ENCODE assay signal across 11 cellular contexts in the genomic region with DNA sequence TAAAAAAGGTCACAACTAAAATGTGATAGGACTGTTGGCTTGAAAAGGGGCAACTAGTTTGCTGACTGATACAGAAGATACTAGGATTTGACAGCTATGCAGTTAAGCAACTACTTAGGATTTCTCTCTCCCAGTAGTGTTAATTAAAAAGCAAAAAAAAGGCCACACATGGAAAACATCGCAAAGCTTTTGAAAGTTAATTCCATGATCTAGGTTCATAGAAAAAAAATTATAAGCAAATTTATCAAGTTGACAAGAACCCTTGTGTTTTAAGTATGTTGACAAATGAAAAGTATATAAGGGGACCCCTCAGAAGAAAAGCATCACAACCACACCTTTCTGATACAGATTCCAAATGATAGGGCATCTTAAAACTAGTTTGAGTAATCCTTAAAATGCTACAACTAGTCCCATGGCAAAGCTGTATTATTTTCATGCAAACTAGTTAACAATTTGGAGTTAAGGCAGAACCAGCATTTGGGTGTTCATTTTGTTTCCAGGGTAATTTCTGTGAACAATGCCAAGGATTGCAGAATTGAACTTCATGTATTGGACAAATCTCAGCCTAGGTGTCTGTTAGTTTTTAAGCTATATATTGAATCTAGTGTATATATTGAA. TPM values are rescaled to one million over a fixed set of nuclear protein-coding genes. Genes with fewer than 3 reads are reported as not detected.
A peak's percentile ranks its signal among the peaks of the same experiment; 100 is the strongest.
DNase-seq lines count a peak whose midpoint lies in the region; FAIRE-seq and TF ChIP-seq lines count a peak whose summit lies in the region.
"Had no signal": no experiment of that assay in that cellular context is flagged by ENCODE, and none has a peak within 500 bp of the region (broad histone marks: within the 10 kb centered on the region; RNA-seq: fewer than 3 reads in every experiment).

No MANE protein-coding gene starts in this region.

- peak overlapping the region; percentile 43; the same call in 1 of the 2 replicates for H3K4me2 ChIP-seq in OCI-LY7 (ENCODE audit: low read length)
- no peak overlapping the region for H3K4me2 ChIP-seq in endothelial cell of umbilical vein (ENCODE audit: insufficient read depth, low read length)

- no peaks in the 10 kb centered on the region for H3K9me3 Mint-ChIP-seq in activated T-cell treated with anti-CD3 and anti-CD28 coated beads, Interleukin-2, amount 50 U/mL, for 24 hours

- no peak for FAIRE-seq in endothelial cell of umbilical vein (lab: Jason Lieb, UNC)
- FAIRE-seq: H54 had no signal

- H3K4me1 ChIP-seq in OCI-LY7 (ENCODE audit: insufficient read depth, low read length, poor library complexity, severe bottlenecking) (peaks cover 50% of the 10 kb centered on the region), endothelial cell of umbilical vein (ENCODE audit: control insufficient read depth, extremely low read depth, insufficient read depth, low read length) (peaks cover 15% of the 10 kb centered on the region), stomach (peaks cover 28 to 57% (median 40%) of the 10 kb centered on the region in 4 donors)

- H4K20me1 ChIP-seq in OCI-LY7 (ENCODE audit: insufficient read depth, low read length): peaks cover 24% of the 10 kb centered on the region; the same call in 1 of the 2 replicates
- H4K20me1 ChIP-seq in endothelial cell of umbilical vein (replicated peaks; ENCODE audit: control insufficient read depth, extremely low read depth, insufficient read depth, low read length): peaks cover 5% of the 10 kb centered on the region

- H3K79me2 ChIP-seq in OCI-LY7 (ENCODE audit: insufficient read depth, low read depth, low read length) (peaks cover 82% of the 10 kb centered on the region), endothelial cell of umbilical vein (ENCODE audit: control insufficient read depth, insufficient read depth, low read length) (peaks cover 43% of the 10 kb centered on the region)

- no peaks in the 10 kb centered on the region for H3K9me2 ChIP-seq in OCI-LY7 (ENCODE audit: insufficient read depth, low read length)

- H3K36me3 ChIP-seq in OCI-LY7 (ENCODE audit: insufficient read depth, low read length) (peaks cover 81% of the 10 kb centered on the region), endothelial cell of umbilical vein (ENCODE audit: control insufficient read depth in 2 of 2, extremely low read depth in 1 of 2, insufficient read depth in 2 of 2, low read length in 2 of 2) (peaks cover 0 to 16% of the 10 kb centered on the region in 2 experiments), stomach (peaks cover 13 to 54% (median 39%) of the 10 kb centered on the region in 4 donors)

- CTCF ChIA-PET in OCI-LY7 (lab: Charles Lee; ENCODE audit: unreplicated experiment) (no interaction called here), endothelial cell of umbilical vein (lab: Charles Lee) (interaction anchor here (0.9 to 2.5 kb wide), 6 partner anchors 12 to 192 kb away, joined by 3 to 27 read pairs (median 4); no protein-coding TSS in a partner anchor)

- H3K27ac ChIP-seq in OCI-LY7 (ENCODE audit: low read depth, low read length, poor library complexity, severe bottlenecking) (peak overlapping the region; percentile 55), endothelial cell of umbilical vein (ENCODE audit: insufficient read depth, low read depth, low read length) (no peak overlapping the region), stomach (peak overlapping the region in 3 of 5 donors; percentile 44 to 60 (median 56))

- H3K27me3 Mint-ChIP-seq in activated T-cell treated with anti-CD3 and anti-CD28 coated beads, Interleukin-2, amount 50 U/mL, for 24 hours: no peaks in the 10 kb centered on the region

- POLR2A ChIA-PET in OCI-LY7 (lab: Charles Lee): interaction anchor here (0.5 to 2.5 kb wide), 5 partner anchors 8 to 479 kb away, joined by 3 to 16 read pairs (median 4); a partner anchor contains a TSS
- POLR2A ChIA-PET in endothelial cell of umbilical vein (lab: Charles Lee): interaction anchor here (1.1 kb wide), 1 partner anchor 55 kb away, joined by 3 read pairs; no protein-coding TSS in a partner anchor

- no peak for TF ChIP-seq EP300 in stomach (IDR thresholded peaks at IDR 0.05)

- H3K4me3 Mint-ChIP-seq in activated T-cell treated with anti-CD3 and anti-CD28 coated beads, Interleukin-2, amount 50 U/mL, for 24 hours: peak overlapping the region; percentile 20

- H3K36me3 Mint-ChIP-seq in activated T-cell treated with anti-CD3 and anti-CD28 coated beads, Interleukin-2, amount 50 U/mL, for 24 hours (ENCODE audit: low read depth): peaks cover 89% of the 10 kb centered on the region

- H3K9ac ChIP-seq in endothelial cell of umbilical vein (replicated peaks; ENCODE audit: extremely low read depth, insufficient read depth, low read length): no peak overlapping the region

- no peaks in the 10 kb centered on the region for H3K9me1 ChIP-seq in endothelial cell of umbilical vein (replicated peaks; ENCODE audit: control insufficient read depth, extremely low read depth, insufficient read depth, low read length)

- peaks cover 70% of the 10 kb centered on the region for H3K4me1 Mint-ChIP-seq in activated T-cell treated with anti-CD3 and anti-CD28 coated beads, Interleukin-2, amount 50 U/mL, for 24 hours (ENCODE audit: low read depth)

- no peak for DNase-seq in activated T-cell treated with anti-CD3 and anti-CD28 coated beads, Interleukin-2, amount 50 U/mL, for 24 hours
- no peak for DNase-seq in activated T-cell treated with anti-CD3 and anti-CD28 coated beads for 4 hours
- no peak for DNase-seq in OCI-LY7 (ENCODE audit: low spot score)
- DNase-seq in endothelial cell of umbilical vein (ENCODE audit: low read depth, low spot score): no peak
- DNase-seq in stomach: no peak
- no peak for DNase-seq in T1000 (lab: John Stamatoyannopoulos, UW)
- no peak for DNase-seq in dedifferentiated amniotic fluid mesenchymal stem cell (ENCODE audit: extremely low spot score)
- DNase-seq in NCI-H146 (lab: John Stamatoyannopoulos, UW): no peak
- DNase-seq: left lung had no signal

- WGBS in stomach, 5 donors: 70 to 85% (median 73%) methylated on average over 1 of the region's 1 CpG

- H2AFZ ChIP-seq in OCI-LY7 (ENCODE audit: low read length) (no peak overlapping the region), endothelial cell of umbilical vein (ENCODE audit: low read depth, low read length) (no peak overlapping the region)

- peak overlapping the region; percentile 89 for H3K27ac Mint-ChIP-seq in activated T-cell treated with anti-CD3 and anti-CD28 coated beads, Interleukin-2, amount 50 U/mL, for 24 hours

- peak; percentile 64 for TF ChIP-seq POLR2A in endothelial cell of umbilical vein (IDR thresholded peaks at IDR 0.05; ENCODE audit: low read depth, low read length)
- no peak for TF ChIP-seq POLR2A in stomach (IDR thresholded peaks at IDR 0.05)

- H3K4me3 ChIP-seq in OCI-LY7 (ENCODE audit: low read depth, low read length, poor library complexity, severe bottlenecking) (no peak overlapping the region), endothelial cell of umbilical vein (replicated peaks in 1 of 3; ENCODE audit: insufficient read depth in 1 of 3, low read depth in 1 of 3, low read length in 3 of 3) (no peak overlapping the region), stomach (no peak overlapping the region)
- H3K4me3 ChIP-seq: left lung had no signal

- H3K9me3 ChIP-seq in OCI-LY7 (ENCODE audit: low read length): no peaks in the 10 kb centered on the region
- H3K9me3 ChIP-seq in endothelial cell of umbilical vein (replicated peaks; ENCODE audit: control insufficient read depth, insufficient read depth, low read length): no peaks in the 10 kb centered on the region
- no peaks in the 10 kb centered on the region for H3K9me3 ChIP-seq in stomach
- H3K9me3 ChIP-seq: left lung had no signal

- dilution Hi-C loops in endothelial cell of umbilical vein (cut with MboI; ENCODE audit: extremely low pct_ligation_motif_present, low sequenced_read_pairs): no loop called here

- H3K27me3 ChIP-seq in endothelial cell of umbilical vein (ENCODE audit: control insufficient read depth in 2 of 2, insufficient read depth in 2 of 2, low read length in 2 of 2): no peaks in the 10 kb centered on the region
- H3K27me3 ChIP-seq in stomach: no peaks in the 10 kb centered on the region
- H3K27me3 ChIP-seq: left lung had no signal

- BruUV-seq in OCI-LY7 (replicated peaks; lab: Mats Ljungman, UMichigan) (no TSS peak), endothelial cell of umbilical vein (replicated peaks; lab: Mats Ljungman, UMichigan) (no TSS peak)

- TF ChIP-seq CTCF in OCI-LY7 (conservative IDR thresholded peaks at IDR 0.05; ENCODE audit: low read length) (no peak), endothelial cell of umbilical vein (IDR thresholded peaks at IDR 0.05; ENCODE audit: extremely low read depth in 1 of 2, insufficient read depth in 1 of 2, low read depth in 1 of 2, low read length in 2 of 2) (no peak), stomach (IDR thresholded peaks at IDR 0.05) (no peak)

- intact Hi-C loops in OCI-LY7 (cut with micrococcal nuclease; ENCODE audit: unreplicated experiment): no loop called here
- intact Hi-C loops in endothelial cell of umbilical vein (cut with micrococcal nuclease): no loop called here
- intact Hi-C loops in stomach (cut with DNase I; ENCODE audit: low total_unique reads): no loop called here

RNA-seq across cellular contexts. Expression of a gene that starts 4.1 kb away (rescaled TPM):
- total RNA-seq in OCI-LY7 (2014; rRNA removed; shearing (Covaris generic)): 129 and 143 TPM in 2 replicates
- 198 and 210 TPM in 2 replicates for total RNA-seq in OCI-LY7 (2022)
- 77.8 and 107 TPM in 2 replicates for total RNA-seq in endothelial cell of umbilical vein
- polyA plus RNA-seq in endothelial cell of umbilical vein: 36.3 and 70.2 TPM in 2 replicates
- 75.8 and 85.8 TPM in 2 replicates for polyA plus RNA-seq in endothelial cell of umbilical vein (2011; cell fraction: cytosol; rRNA removed)
- 51.1 and 75.0 TPM in 2 replicates for polyA plus RNA-seq in endothelial cell of umbilical vein (2011; cell fraction: nucleus; rRNA removed)
- polyA plus RNA-seq in endothelial cell of umbilical vein (2012): 50.9 and 76.0 TPM in 2 replicates
- polyA minus RNA-seq in endothelial cell of umbilical vein: 31.1 and 31.6 TPM in 2 replicates
- 41.2 TPM for polyA minus RNA-seq in endothelial cell of umbilical vein (2011; cell fraction: cytosol; rRNA and poly(A)+ RNA removed)
- 28.0 and 39.0 TPM in 2 replicates for polyA minus RNA-seq in endothelial cell of umbilical vein (2011; cell fraction: nucleus; rRNA and poly(A)+ RNA removed)
- total RNA-seq in stomach: 100 to 1,000 TPM in 1 of 5 donors, 10 to 100 TPM in 4; 38.5 to 181 (median 66.6) TPM
- polyA plus RNA-seq in stomach: 100 to 1,000 TPM in 2 of 3 donors, 10 to 100 TPM in 1; 59.3 to 172 (median 103) TPM

RNA-seq across cellular contexts. Expression of a gene that starts 16.4 kb away (rescaled TPM):
- total RNA-seq in OCI-LY7 (2014; rRNA removed; shearing (Covaris generic)): 229 and 293 TPM in 2 replicates
- total RNA-seq in OCI-LY7 (2022): 335 and 394 TPM in 2 replicates
- 124 and 125 TPM in 2 replicates for total RNA-seq in endothelial cell of umbilical vein
- 81.2 and 135 TPM in 2 replicates for polyA plus RNA-seq in endothelial cell of umbilical vein
- 79.0 and 87.1 TPM in 2 replicates for polyA plus RNA-seq in endothelial cell of umbilical vein (2011; cell fraction: cytosol; rRNA removed)
- polyA plus RNA-seq in endothelial cell of umbilical vein (2011; cell fraction: nucleus; rRNA removed): 167 and 242 TPM in 2 replicates
- polyA plus RNA-seq in endothelial cell of umbilical vein (2012): 76.3 and 105 TPM in 2 replicates
- 124 and 131 TPM in 2 replicates for polyA minus RNA-seq in endothelial cell of umbilical vein
- 71.4 TPM for polyA minus RNA-seq in endothelial cell of umbilical vein (2011; cell fraction: cytosol; rRNA and poly(A)+ RNA removed)
- polyA minus RNA-seq in endothelial cell of umbilical vein (2011; cell fraction: nucleus; rRNA and poly(A)+ RNA removed): 204 and 272 TPM in 2 replicates
- total RNA-seq in stomach: 100 to 1,000 TPM in 4 of 5 donors, 10 to 100 TPM in 1; 60.7 to 285 (median 136) TPM
- polyA plus RNA-seq in stomach: 10 to 100 TPM; 41.7 to 54.9 (median 43.3) TPM

RNA-seq across cellular contexts. Expression of a gene that starts 50.6 kb away (rescaled TPM):
- total RNA-seq in OCI-LY7 (2014; rRNA removed; shearing (Covaris generic)): 11.2 and 14.1 TPM in 2 replicates
- total RNA-seq in OCI-LY7 (2022) (13.2 and 17.0 TPM in 2 replicates), endothelial cell of umbilical vein (not detected in 2 replicates), stomach (under 1 TPM in 1 of 5 donors, not detected in 4; 0.18 TPM)
- polyA plus RNA-seq in endothelial cell of umbilical vein (not detected in 2 replicates), stomach (under 1 TPM in 1 of 3 donors, not detected in 2; 0.23 TPM)
- polyA plus RNA-seq in endothelial cell of umbilical vein (2011; cell fraction: cytosol; rRNA removed): not detected in 2 replicates
- polyA plus RNA-seq in endothelial cell of umbilical vein (2011; cell fraction: nucleus; rRNA removed): not detected in 2 replicates
- polyA plus RNA-seq in endothelial cell of umbilical vein (2012): not detected in 2 replicates
- not detected in 2 replicates for polyA minus RNA-seq in endothelial cell of umbilical vein
- not detected for polyA minus RNA-seq in endothelial cell of umbilical vein (2011; cell fraction: cytosol; rRNA and poly(A)+ RNA removed)
- not detected in 2 replicates for polyA minus RNA-seq in endothelial cell of umbilical vein (2011; cell fraction: nucleus; rRNA and poly(A)+ RNA removed)
- polyA plus RNA-seq: BJ had no signal

Comparison
In these comparisons a context has a peak if more than half of its experiments do, and no peak if none do; other contexts are left out.
1. RNA of a gene that starts 50.6 kb away (total RNA-seq): 11.2 to 17.0 TPM in OCI-LY7; not detected in endothelial cell of umbilical vein and 0.18 TPM in stomach; every median in the first group is over 10 times any median in the second.